1 cellular context compared by ENCODE assay signal in the genomic region with DNA sequence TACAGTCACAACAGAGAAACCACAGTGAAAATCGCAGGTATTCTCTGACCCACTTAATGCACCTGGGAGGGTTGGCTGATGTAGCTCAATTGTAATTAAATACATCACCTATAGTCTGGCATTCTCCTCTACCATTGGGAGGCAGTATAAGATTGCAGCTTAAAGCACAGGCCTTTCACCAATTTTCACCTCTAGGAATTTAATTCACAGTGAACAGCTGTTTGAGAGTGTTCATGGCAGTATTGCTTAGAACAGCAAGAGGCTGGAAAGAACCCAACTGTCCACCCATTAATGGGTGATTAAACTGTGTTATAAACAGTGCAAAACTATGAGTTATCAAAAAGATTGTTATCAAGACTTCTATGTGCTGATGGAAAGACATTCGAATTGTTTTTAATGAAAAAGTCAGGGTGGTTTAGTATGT.
TF ChIP-seq lines count a peak whose summit lies in the region.

No MANE protein-coding gene starts in this region.

TF ChIP-seq in HepG2, 621 proteins besides CTCF, POLR2A, EP300 and RAD21 (continued from another document and continues in another):
- TF ChIP-seq, protein P1, sequence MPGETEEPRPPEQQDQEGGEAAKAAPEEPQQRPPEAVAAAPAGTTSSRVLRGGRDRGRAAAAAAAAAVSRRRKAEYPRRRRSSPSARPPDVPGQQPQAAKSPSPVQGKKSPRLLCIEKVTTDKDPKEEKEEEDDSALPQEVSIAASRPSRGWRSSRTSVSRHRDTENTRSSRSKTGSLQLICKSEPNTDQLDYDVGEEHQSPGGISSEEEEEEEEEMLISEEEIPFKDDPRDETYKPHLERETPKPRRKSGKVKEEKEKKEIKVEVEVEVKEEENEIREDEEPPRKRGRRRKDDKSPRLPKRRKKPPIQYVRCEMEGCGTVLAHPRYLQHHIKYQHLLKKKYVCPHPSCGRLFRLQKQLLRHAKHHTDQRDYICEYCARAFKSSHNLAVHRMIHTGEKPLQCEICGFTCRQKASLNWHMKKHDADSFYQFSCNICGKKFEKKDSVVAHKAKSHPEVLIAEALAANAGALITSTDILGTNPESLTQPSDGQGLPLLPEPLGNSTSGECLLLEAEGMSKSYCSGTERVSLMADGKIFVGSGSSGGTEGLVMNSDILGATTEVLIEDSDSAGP (CRISPR knock-in tag; IDR thresholded peaks at IDR 0.05; ENCODE audit: borderline replicate concordance), result no peak
- TF ChIP-seq ZNF772 (CRISPR knock-in tag; IDR thresholded peaks at IDR 0.05), result 0 out of 2 replicates have a peak, but pooled peaks have one; percentile 53
- no peak for TF ChIP-seq ZNF160 (CRISPR knock-in tag; IDR thresholded peaks at IDR 0.05)
- no peak for TF ChIP-seq ZFP1 (CRISPR knock-in tag; IDR thresholded peaks at IDR 0.05)
- TF ChIP-seq KDM5B (CRISPR knock-in tag; IDR thresholded peaks at IDR 0.05; ENCODE audit: borderline replicate concordance), result no peak
- no peak for TF ChIP-seq HMG20B (CRISPR knock-in tag; conservative IDR thresholded peaks at IDR 0.05)
- TF ChIP-seq, protein P2, sequence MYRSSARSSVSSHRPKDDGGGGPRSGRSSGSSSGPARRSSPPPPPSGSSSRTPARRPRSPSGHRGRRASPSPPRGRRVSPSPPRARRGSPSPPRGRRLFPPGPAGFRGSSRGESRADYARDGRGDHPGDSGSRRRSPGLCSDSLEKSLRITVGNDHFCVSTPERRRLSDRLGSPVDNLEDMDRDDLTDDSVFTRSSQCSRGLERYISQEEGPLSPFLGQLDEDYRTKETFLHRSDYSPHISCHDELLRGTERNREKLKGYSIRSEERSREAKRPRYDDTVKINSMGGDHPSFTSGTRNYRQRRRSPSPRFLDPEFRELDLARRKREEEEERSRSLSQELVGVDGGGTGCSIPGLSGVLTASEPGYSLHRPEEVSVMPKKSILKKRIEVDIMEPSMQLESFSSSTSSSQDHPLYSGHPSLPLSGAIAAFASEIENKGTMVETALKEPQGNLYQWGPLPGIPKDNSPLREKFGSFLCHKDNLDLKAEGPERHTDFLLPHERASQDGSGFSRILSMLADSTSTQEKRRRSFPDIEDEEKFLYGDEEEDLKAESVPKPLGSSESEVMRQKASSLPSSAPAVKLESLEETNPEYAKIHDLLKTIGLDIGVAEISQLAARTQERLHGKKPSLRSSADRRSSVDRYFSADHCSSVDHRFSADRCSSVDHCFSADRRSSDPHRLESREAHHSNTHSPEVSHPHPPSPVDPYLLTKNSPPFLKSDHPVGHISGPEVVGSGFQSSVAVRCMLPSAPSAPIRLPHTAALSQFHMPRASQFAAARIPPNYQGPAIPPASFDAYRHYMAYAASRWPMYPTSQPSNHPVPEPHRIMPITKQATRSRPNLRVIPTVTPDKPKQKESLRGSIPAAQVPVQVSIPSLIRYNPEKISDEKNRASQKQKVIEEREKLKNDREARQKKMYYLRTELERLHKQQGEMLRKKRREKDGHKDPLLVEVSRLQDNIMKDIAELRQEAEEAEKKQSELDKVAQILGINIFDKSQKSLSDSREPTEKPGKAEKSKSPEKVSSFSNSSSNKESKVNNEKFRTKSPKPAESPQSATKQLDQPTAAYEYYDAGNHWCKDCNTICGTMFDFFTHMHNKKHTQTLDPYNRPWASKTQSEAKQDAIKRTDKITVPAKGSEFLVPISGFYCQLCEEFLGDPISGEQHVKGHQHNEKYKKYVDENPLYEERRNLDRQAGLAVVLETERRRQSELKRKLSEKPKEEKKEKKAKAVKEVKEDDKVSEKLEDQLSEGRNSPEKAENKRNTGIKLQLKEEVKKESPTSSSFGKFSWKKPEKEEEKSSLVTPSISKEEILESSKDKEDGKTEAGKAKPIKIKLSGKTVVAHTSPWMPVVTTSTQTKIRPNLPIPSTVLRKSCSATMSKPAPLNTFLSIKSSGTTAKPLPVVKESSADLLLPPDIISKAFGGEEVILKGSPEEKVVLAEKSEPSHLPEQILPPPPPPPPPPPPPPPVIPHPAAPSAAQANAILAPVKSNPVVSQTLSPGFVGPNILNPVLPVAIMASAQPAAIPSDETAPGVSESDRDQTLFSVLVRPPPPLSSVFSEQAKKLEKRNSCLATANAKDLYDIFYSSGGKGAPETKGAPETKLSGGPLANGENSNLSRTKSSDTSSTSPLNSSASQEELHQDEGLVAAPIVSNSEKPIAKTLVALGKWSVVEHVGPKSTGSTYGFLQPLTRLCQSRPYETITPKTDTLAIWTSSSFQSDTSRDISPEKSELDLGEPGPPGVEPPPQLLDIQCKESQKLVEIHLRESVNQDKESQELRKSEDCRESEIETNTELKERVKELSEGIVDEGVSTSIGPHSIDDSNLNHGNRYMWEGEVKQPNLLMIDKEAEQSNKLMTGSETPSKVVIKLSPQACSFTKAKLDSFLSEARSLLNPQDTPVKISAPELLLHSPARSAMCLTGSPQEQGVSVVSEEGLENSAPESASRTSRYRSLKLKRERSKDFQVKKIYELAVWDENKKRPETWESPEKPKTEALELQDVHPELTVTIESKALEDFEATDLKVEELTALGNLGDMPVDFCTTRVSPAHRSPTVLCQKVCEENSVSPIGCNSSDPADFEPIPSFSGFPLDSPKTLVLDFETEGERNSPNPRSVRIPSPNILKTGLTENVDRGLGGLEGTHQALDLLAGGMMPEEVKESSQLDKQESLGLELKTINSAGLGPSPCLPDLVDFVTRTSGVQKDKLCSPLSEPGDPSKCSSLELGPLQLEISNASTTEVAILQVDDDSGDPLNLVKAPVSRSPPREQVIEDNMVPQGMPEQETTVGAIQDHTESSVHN (CRISPR knock-in tag; IDR thresholded peaks at IDR 0.05), result no peak
- TF ChIP-seq SMC3 (IDR thresholded peaks at IDR 0.05; ENCODE audit: low read length), result peak; percentile 96
- TF ChIP-seq ZNF678 (CRISPR knock-in tag; IDR thresholded peaks at IDR 0.05), result no peak; the same call in 1 of the 2 replicates
- TF ChIP-seq, protein P3, sequence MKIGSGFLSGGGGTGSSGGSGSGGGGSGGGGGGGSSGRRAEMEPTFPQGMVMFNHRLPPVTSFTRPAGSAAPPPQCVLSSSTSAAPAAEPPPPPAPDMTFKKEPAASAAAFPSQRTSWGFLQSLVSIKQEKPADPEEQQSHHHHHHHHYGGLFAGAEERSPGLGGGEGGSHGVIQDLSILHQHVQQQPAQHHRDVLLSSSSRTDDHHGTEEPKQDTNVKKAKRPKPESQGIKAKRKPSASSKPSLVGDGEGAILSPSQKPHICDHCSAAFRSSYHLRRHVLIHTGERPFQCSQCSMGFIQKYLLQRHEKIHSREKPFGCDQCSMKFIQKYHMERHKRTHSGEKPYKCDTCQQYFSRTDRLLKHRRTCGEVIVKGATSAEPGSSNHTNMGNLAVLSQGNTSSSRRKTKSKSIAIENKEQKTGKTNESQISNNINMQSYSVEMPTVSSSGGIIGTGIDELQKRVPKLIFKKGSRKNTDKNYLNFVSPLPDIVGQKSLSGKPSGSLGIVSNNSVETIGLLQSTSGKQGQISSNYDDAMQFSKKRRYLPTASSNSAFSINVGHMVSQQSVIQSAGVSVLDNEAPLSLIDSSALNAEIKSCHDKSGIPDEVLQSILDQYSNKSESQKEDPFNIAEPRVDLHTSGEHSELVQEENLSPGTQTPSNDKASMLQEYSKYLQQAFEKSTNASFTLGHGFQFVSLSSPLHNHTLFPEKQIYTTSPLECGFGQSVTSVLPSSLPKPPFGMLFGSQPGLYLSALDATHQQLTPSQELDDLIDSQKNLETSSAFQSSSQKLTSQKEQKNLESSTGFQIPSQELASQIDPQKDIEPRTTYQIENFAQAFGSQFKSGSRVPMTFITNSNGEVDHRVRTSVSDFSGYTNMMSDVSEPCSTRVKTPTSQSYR (CRISPR knock-in tag; IDR thresholded peaks at IDR 0.05; ENCODE audit: borderline replicate concordance), result no peak
- TF ChIP-seq SNRNP70 (IDR thresholded peaks at IDR 0.05; ENCODE audit: low read depth, low read length), result no peak
- TF ChIP-seq ZNF547 (CRISPR knock-in tag; IDR thresholded peaks at IDR 0.05), result no peak
- TF ChIP-seq, protein P4, sequence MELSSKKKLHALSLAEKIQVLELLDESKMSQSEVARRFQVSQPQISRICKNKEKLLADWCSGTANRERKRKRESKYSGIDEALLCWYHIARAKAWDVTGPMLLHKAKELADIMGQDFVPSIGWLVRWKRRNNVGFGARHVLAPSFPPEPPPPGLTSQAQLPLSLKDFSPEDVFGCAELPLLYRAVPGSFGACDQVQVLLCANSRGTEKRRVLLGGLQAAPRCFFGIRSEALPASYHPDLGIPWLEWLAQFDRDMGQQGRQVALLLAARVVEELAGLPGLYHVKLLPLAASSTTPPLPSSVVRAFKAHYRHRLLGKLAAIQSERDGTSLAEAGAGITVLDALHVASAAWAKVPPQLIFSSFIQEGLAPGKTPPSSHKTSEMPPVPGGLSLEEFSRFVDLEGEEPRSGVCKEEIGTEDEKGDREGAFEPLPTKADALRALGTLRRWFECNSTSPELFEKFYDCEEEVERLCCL (CRISPR knock-in tag; IDR thresholded peaks at IDR 0.05; ENCODE audit: borderline replicate concordance), result no peak
- TF ChIP-seq, protein P5, sequence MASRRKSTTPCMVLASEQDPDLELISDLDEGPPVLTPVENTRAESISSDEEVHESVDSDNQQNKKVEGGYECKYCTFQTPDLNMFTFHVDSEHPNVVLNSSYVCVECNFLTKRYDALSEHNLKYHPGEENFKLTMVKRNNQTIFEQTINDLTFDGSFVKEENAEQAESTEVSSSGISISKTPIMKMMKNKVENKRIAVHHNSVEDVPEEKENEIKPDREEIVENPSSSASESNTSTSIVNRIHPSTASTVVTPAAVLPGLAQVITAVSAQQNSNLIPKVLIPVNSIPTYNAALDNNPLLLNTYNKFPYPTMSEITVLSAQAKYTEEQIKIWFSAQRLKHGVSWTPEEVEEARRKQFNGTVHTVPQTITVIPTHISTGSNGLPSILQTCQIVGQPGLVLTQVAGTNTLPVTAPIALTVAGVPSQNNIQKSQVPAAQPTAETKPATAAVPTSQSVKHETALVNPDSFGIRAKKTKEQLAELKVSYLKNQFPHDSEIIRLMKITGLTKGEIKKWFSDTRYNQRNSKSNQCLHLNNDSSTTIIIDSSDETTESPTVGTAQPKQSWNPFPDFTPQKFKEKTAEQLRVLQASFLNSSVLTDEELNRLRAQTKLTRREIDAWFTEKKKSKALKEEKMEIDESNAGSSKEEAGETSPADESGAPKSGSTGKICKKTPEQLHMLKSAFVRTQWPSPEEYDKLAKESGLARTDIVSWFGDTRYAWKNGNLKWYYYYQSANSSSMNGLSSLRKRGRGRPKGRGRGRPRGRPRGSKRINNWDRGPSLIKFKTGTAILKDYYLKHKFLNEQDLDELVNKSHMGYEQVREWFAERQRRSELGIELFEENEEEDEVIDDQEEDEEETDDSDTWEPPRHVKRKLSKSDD (CRISPR knock-in tag; IDR thresholded peaks at IDR 0.05; ENCODE audit: low read depth), result no peak
- peak; percentile 44 for TF ChIP-seq XRCC5 (optimal IDR thresholded peaks at IDR 0.05; ENCODE audit: low read length)
- TF ChIP-seq POLR2G (IDR thresholded peaks at IDR 0.05; ENCODE audit: low read depth, low read length), result no peak
- 0 out of 2 replicates have a peak, but pooled peaks have one; percentile 55 for TF ChIP-seq WIZ (CRISPR knock-in tag; IDR thresholded peaks at IDR 0.05)
- no peak for TF ChIP-seq ZNF333 (CRISPR knock-in tag; IDR thresholded peaks at IDR 0.05; ENCODE audit: borderline replicate concordance)
- no peak for TF ChIP-seq ZNF496 (CRISPR knock-in tag; IDR thresholded peaks at IDR 0.05; ENCODE audit: insufficient replicate concordance)
- TF ChIP-seq, protein P6, sequence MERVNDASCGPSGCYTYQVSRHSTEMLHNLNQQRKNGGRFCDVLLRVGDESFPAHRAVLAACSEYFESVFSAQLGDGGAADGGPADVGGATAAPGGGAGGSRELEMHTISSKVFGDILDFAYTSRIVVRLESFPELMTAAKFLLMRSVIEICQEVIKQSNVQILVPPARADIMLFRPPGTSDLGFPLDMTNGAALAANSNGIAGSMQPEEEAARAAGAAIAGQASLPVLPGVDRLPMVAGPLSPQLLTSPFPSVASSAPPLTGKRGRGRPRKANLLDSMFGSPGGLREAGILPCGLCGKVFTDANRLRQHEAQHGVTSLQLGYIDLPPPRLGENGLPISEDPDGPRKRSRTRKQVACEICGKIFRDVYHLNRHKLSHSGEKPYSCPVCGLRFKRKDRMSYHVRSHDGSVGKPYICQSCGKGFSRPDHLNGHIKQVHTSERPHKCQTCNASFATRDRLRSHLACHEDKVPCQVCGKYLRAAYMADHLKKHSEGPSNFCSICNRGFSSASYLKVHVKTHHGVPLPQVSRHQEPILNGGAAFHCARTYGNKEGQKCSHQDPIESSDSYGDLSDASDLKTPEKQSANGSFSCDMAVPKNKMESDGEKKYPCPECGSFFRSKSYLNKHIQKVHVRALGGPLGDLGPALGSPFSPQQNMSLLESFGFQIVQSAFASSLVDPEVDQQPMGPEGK (CRISPR knock-in tag; IDR thresholded peaks at IDR 0.05), result no peak
- TF ChIP-seq, protein P7, sequence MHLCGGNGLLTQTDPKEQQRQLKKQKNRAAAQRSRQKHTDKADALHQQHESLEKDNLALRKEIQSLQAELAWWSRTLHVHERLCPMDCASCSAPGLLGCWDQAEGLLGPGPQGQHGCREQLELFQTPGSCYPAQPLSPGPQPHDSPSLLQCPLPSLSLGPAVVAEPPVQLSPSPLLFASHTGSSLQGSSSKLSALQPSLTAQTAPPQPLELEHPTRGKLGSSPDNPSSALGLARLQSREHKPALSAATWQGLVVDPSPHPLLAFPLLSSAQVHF (CRISPR knock-in tag; IDR thresholded peaks at IDR 0.05), result no peak
- no peak for TF ChIP-seq SMAD3 (CRISPR knock-in tag; IDR thresholded peaks at IDR 0.05)
- TF ChIP-seq HNRNPUL1 (IDR thresholded peaks at IDR 0.05; ENCODE audit: low read depth, low read length), result no peak
- TF ChIP-seq KLF16 (CRISPR knock-in tag; IDR thresholded peaks at IDR 0.05), result peak in 1 of 2 experiments; percentile 58; a peak in 1 of 4 replicates
- TF ChIP-seq, protein P8, sequence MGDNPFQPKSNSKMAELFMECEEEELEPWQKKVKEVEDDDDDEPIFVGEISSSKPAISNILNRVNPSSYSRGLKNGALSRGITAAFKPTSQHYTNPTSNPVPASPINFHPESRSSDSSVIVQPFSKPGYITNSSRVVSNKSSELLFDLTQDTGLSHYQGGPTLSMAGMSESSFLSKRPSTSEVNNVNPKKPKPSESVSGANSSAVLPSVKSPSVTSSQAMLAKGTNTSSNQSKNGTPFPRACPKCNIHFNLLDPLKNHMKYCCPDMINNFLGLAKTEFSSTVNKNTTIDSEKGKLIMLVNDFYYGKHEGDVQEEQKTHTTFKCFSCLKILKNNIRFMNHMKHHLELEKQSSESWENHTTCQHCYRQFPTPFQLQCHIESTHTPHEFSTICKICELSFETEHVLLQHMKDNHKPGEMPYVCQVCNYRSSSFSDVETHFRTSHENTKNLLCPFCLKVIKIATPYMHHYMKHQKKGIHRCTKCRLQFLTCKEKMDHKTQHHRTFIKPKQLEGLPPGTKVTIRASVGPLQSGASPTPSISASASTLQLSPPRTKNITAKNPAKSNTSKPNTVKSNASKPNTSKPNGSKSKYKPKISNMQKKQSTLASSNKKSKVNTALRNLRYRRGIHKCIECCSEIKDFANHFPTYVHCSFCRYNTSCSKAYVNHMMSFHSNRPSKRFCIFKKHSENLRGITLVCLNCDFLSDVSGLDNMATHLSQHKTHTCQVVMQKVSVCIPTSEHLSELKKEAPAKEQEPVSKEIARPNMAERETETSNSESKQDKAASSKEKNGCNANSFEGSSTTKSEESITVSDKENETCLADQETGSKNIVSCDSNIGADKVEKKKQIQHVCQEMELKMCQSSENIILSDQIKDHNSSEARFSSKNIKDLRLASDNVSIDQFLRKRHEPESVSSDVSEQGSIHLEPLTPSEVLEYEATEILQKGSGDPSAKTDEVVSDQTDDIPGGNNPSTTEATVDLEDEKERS (CRISPR knock-in tag; IDR thresholded peaks at IDR 0.05), result 0 out of 2 replicates have a peak, but pooled peaks have one; percentile 33
- TF ChIP-seq ZNF501 (CRISPR knock-in tag; IDR thresholded peaks at IDR 0.05), result no peak
- TF ChIP-seq RXRB (CRISPR knock-in tag; IDR thresholded peaks at IDR 0.05; ENCODE audit: borderline replicate concordance), result peak; percentile 30; the same call in 1 of the 2 replicates
- TF ChIP-seq ZNF530 (CRISPR knock-in tag; IDR thresholded peaks at IDR 0.05; ENCODE audit: low read depth), result no peak
